ENCODE assay signal across 20 cellular contexts in genomic region chr22:22652573-22652972, GRCh38. TPM values are rescaled to one million over a fixed set of nuclear protein-coding genes. Genes with fewer than 3 reads are reported as not detected.
"Had no signal": no experiment of that assay in that cellular context is flagged by ENCODE, and none has a peak within 500 bp of the region (broad histone marks: within the 10 kb centered on the region; RNA-seq: fewer than 3 reads in every experiment).

No MANE protein-coding gene starts in this region.

RNA-seq across cellular contexts. Expression of gene GGTLC2, which starts 8.2 kb away (rescaled TPM):
- total RNA-seq: activated CD8-positive, alpha-beta T cell treated with anti-CD3 and anti-CD28 coated beads for 36 hours; activated naive CD4-positive, alpha-beta T cell treated with anti-CD3 and anti-CD28 coated beads for 36 hours; activated T-cell treated with anti-CD3 and anti-CD28 coated beads, Interleukin-2, amount 50 U/mL, for 72 hours; breast epithelium; dermis microvascular lymphatic vessel endothelial cell; gastrocnemius medialis; left cardiac atrium; left ventricle myocardium superior; mammary epithelial cell; naive thymus-derived CD8-positive, alpha-beta T cell; ovary; progenitor cell of endocrine pancreas; renal cortical epithelial cell; right lobe of liver; skeletal muscle tissue; subcutaneous adipose tissue; thoracic aorta; vagina; WTC11 had no signal
- polyA plus RNA-seq: hepatocyte; mammary epithelial cell; naive thymus-derived CD8-positive, alpha-beta T cell; ovary had no signal
